1 cellular context compared by ENCODE assay signal in the genomic region with DNA sequence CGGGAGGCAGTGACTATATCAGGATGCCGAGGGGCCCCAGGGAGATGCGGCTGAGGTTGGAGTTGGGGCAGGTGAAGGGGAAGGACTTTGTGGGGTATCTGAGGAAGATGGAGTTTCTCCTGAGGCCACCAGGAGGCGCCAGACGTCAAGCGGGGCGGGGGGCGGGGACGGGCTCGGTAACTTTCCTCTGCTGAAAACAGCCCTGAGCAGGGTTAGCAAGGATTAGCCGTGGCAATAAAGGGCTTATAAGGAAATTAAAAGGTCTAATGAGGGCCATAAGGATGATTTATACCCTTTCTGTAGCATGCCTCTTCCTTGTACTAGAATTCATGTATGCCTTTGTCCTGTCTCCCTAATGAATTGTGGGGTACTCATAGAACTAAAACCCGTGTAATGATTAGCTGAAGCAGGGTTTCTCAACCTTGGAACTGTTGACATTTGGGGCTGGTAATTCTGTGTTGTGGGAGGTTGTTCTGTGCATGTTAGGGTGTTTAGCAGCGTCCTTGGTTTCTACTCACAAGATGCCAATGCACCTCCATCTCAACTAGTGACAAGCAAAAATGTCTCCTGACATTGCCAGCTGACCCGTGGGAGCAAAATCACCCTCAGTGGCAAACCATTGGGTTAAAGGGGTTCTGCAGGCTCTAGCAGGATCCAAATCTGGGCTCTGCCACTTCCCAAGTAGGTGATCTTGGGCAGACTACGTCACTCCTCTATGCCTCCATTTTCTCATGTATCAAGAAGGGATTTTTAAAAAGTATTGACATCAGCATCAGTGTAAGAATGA.
TF ChIP-seq lines count a peak whose summit lies in the region.

No MANE protein-coding gene starts in this region.

TF ChIP-seq in SK-N-SH, 30 proteins besides CTCF, POLR2A, EP300 and RAD21 (continued from another document):
- TF ChIP-seq, protein P1, sequence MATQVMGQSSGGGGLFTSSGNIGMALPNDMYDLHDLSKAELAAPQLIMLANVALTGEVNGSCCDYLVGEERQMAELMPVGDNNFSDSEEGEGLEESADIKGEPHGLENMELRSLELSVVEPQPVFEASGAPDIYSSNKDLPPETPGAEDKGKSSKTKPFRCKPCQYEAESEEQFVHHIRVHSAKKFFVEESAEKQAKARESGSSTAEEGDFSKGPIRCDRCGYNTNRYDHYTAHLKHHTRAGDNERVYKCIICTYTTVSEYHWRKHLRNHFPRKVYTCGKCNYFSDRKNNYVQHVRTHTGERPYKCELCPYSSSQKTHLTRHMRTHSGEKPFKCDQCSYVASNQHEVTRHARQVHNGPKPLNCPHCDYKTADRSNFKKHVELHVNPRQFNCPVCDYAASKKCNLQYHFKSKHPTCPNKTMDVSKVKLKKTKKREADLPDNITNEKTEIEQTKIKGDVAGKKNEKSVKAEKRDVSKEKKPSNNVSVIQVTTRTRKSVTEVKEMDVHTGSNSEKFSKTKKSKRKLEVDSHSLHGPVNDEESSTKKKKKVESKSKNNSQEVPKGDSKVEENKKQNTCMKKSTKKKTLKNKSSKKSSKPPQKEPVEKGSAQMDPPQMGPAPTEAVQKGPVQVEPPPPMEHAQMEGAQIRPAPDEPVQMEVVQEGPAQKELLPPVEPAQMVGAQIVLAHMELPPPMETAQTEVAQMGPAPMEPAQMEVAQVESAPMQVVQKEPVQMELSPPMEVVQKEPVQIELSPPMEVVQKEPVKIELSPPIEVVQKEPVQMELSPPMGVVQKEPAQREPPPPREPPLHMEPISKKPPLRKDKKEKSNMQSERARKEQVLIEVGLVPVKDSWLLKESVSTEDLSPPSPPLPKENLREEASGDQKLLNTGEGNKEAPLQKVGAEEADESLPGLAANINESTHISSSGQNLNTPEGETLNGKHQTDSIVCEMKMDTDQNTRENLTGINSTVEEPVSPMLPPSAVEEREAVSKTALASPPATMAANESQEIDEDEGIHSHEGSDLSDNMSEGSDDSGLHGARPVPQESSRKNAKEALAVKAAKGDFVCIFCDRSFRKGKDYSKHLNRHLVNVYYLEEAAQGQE (IDR thresholded peaks at IDR 0.05; ENCODE audit: low read depth, low read length) = no peak
- TF ChIP-seq SMC3 (IDR thresholded peaks at IDR 0.05; ENCODE audit: low read depth, low read length) = peak; percentile 54; the same call in 1 of the 2 replicates
- TF ChIP-seq, protein P2, sequence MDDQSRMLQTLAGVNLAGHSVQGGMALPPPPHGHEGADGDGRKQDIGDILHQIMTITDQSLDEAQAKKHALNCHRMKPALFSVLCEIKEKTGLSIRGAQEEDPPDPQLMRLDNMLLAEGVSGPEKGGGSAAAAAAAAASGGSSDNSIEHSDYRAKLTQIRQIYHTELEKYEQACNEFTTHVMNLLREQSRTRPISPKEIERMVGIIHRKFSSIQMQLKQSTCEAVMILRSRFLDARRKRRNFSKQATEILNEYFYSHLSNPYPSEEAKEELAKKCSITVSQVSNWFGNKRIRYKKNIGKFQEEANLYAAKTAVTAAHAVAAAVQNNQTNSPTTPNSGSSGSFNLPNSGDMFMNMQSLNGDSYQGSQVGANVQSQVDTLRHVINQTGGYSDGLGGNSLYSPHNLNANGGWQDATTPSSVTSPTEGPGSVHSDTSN (IDR thresholded peaks at IDR 0.05) = no peak
- TF ChIP-seq TEAD4 (IDR thresholded peaks at IDR 0.05; ENCODE audit: borderline replicate concordance, insufficient read depth) = no peak
